In the genomic region with DNA sequence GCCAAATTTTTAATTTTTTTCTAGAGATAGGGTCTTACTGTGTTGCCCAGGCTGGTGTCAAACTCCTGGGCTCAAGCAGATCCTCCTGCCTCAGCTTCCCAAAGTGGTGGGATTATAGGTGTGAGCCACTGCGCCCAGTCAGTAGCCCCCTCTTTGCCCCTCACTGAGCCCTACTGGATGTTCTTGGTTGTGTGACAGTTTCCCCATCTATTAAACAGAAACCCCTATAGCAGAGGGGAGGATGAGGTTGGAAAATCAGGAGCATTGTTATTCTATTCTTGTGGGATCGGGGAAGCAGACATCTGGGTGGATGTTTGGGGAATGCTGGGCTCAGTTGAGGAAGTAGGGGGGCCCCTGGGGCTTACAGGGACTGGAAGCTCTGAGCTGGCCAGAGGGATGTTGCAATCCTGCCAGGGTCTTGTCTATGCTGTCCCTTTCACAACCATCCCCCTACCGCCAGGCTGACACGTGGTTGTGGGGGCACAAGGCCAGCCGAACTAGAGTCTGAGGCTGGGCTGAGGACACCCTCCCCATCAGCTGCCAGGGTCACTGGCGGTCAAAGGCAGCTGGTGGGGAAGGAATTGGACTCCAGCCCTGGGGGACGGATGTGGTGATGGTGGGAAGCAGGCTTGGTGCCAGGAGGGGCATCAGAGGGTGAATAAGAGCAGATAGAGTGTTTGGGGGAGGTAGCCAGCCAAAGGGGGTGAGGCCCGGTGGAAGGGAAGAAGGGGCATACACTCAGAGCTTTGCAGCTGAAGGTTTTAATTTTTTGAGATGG, we compare ENCODE assay signal across 8 cellular contexts. TPM values are rescaled to one million over a fixed set of nuclear protein-coding genes. Genes with fewer than 3 reads are reported as not detected.
DNase-seq lines count a peak whose midpoint lies in the region; ATAC-seq and TF ChIP-seq lines count a peak whose summit lies in the region.
"Had no signal": no experiment of that assay in that cellular context is flagged by ENCODE, and none has a peak within 500 bp of the region (broad histone marks: within the 10 kb centered on the region; RNA-seq: fewer than 3 reads in every experiment).

No MANE protein-coding gene starts in this region.

- peak overlapping the region; percentile 70 for H2AK5ac ChIP-seq in neuronal stem cell (ENCODE audit: low read depth, low read length)
- no peak overlapping the region for H2AK5ac ChIP-seq in H9 (ENCODE audit: insufficient read length, low read length)

- WGBS in neuronal stem cell (ENCODE audit: extremely low coverage in 2 of 2, insufficient read length in 2 of 2, insufficient replicate concordance in 1 of 2), 2 donors: no CpG with 5 or more reads among the region's 8 CpGs
- WGBS in H9 (ENCODE audit: extremely low coverage, insufficient read length, low lambda C conversion rate): no CpG with 5 or more reads among the region's 8 CpGs

- no peaks in the 10 kb centered on the region for H3K27me3 ChIP-seq in colonic mucosa
- no peaks in the 10 kb centered on the region for H3K27me3 ChIP-seq in neuronal stem cell (ENCODE audit: control insufficient read depth in 3 of 3, insufficient read depth in 3 of 3, low read depth in 1 of 3, low read length in 3 of 3)
- no peaks in the 10 kb centered on the region for H3K27me3 ChIP-seq in PC-3 (ENCODE audit: low read length)
- H3K27me3 ChIP-seq in H9 (ENCODE audit: insufficient read depth, low read length): no peaks in the 10 kb centered on the region

- H2AFZ ChIP-seq in neuronal stem cell (ENCODE audit: low read length): no peak overlapping the region
- H2AFZ ChIP-seq in PC-3 (ENCODE audit: low read length): no peak overlapping the region
- H2AFZ ChIP-seq in H9 (ENCODE audit: low read length): no peak overlapping the region
- H2AFZ ChIP-seq: parathyroid adenoma had no signal

- H3K4me2 ChIP-seq in neuronal stem cell (ENCODE audit: insufficient read depth, low read length, poor library complexity, severe bottlenecking) (no peak overlapping the region), PC-3 (ENCODE audit: low read length) (no peak overlapping the region), H9 (ENCODE audit: insufficient read depth, insufficient read length, low read length) (no peak overlapping the region)

- no peaks in the 10 kb centered on the region for H3K23me2 ChIP-seq in H9 (ENCODE audit: insufficient read length, low read depth, low read length, poor library complexity, severe bottlenecking)

- POLR2A ChIA-PET in PC-3 (lab: Charles Lee; ENCODE audit: unreplicated experiment): no interaction called here

- peaks cover 33% of the 10 kb centered on the region for H3K27me3 Mint-ChIP-seq in H9 (ENCODE audit: low read depth)

- H3K9me2 ChIP-seq in PC-3 (replicated peaks; ENCODE audit: low read length): no peaks in the 10 kb centered on the region

- H2BK120ac ChIP-seq in neuronal stem cell (ENCODE audit: low read depth, low read length) (no peak overlapping the region), H9 (ENCODE audit: low read depth, low read length, poor library complexity, severe bottlenecking) (no peak overlapping the region)

- H3K9ac ChIP-seq in colonic mucosa (ENCODE audit: low read depth in 2 of 2, low read length in 2 of 2): no peak overlapping the region
- H3K9ac ChIP-seq in neuronal stem cell (ENCODE audit: low read depth, low read length, poor library complexity): no peak overlapping the region
- H3K9ac ChIP-seq in PC-3 (ENCODE audit: low read length): no peak overlapping the region
- H3K9ac ChIP-seq in H9 (ENCODE audit: extremely low read depth, insufficient read length, low read length): no peak overlapping the region
- H3K9ac ChIP-seq: parathyroid adenoma had no signal

- CTCF ChIA-PET in PC-3 (lab: Charles Lee): no interaction called here

- TF ChIP-seq CTCF in colonic mucosa (IDR thresholded peaks at IDR 0.05): no peak
- no peak for TF ChIP-seq CTCF in PC-3 (conservative IDR thresholded peaks at IDR 0.05; ENCODE audit: low read depth, low read length)
- TF ChIP-seq CTCF in H9 (conservative IDR thresholded peaks at IDR 0.05): no peak

- peak overlapping the region; percentile 13 for H3K27ac ChIP-seq in colonic mucosa
- H3K27ac ChIP-seq in neuronal stem cell (replicated peaks; ENCODE audit: low read length): no peak overlapping the region
- no peak overlapping the region for H3K27ac ChIP-seq in PC-3 (ENCODE audit: low read length)
- H3K27ac ChIP-seq in H9 (ENCODE audit: insufficient read length, low read depth, low read length): no peak overlapping the region
- H3K27ac ChIP-seq: parathyroid adenoma had no signal

- H3K36me3 Mint-ChIP-seq in H9 (ENCODE audit: insufficient read depth in 1 of 3, low read depth in 3 of 3): peaks cover 2 to 4% (median 4%) of the 10 kb centered on the region in 3 experiments; a peak in 4 of 7 replicates

- H3K36me3 ChIP-seq in colonic mucosa (no peaks in the 10 kb centered on the region), neuronal stem cell (replicated peaks in 1 of 2; ENCODE audit: control insufficient read depth in 2 of 2, insufficient read depth in 2 of 2, low read length in 2 of 2) (no peaks in the 10 kb centered on the region), PC-3 (ENCODE audit: low read depth, low read length) (no peaks in the 10 kb centered on the region)

- BruUV-seq in PC-3 (replicated peaks; lab: Mats Ljungman, UMichigan): no TSS peak

- H3K18ac ChIP-seq in neuronal stem cell (ENCODE audit: low read length) (peak overlapping the region; percentile 57), H9 (ENCODE audit: insufficient read length, low read depth, low read length) (no peak overlapping the region)

- H2BK12ac ChIP-seq in neuronal stem cell (ENCODE audit: low read length): no peak overlapping the region
- H2BK12ac ChIP-seq in H9 (ENCODE audit: insufficient read length, low read depth, low read length): no peak overlapping the region

- no peaks in the 10 kb centered on the region for H3F3A ChIP-seq in PC-3 (ENCODE audit: low read length, unreplicated experiment)

- H3T11ph ChIP-seq in H9 (ENCODE audit: low read length): no peak overlapping the region

- H2BK15ac ChIP-seq in neuronal stem cell (ENCODE audit: low read length) (no peak overlapping the region), H9 (ENCODE audit: low read depth, low read length) (no peak overlapping the region)

- H3K4ac ChIP-seq in neuronal stem cell (ENCODE audit: low read length): no peak overlapping the region
- H3K4ac ChIP-seq in H9 (ENCODE audit: low read depth, low read length): no peak overlapping the region

- H3K79me2 ChIP-seq in PC-3 (ENCODE audit: low read length) (no peaks in the 10 kb centered on the region), H9 (ENCODE audit: insufficient read depth, low read length) (no peaks in the 10 kb centered on the region)
- H3K79me2 ChIP-seq: parathyroid adenoma had no signal

- peaks cover 14 to 19% of the 10 kb centered on the region in 2 experiments for H3K4me1 Mint-ChIP-seq in H9

- no peaks in the 10 kb centered on the region for H4K20me1 ChIP-seq in PC-3 (ENCODE audit: low read length)
- no peaks in the 10 kb centered on the region for H4K20me1 ChIP-seq in H9 (ENCODE audit: control insufficient read depth, insufficient read depth, insufficient read length)

- intact Hi-C loops in colonic mucosa (cut with DNase I): no loop called here
- intact Hi-C loops in PC-3 (cut with micrococcal nuclease): no loop called here

- peaks cover 0 to 5% of the 10 kb centered on the region in 2 experiments; a peak in 2 of 5 replicates for H3K9me3 Mint-ChIP-seq in H9

- no peak overlapping the region for H4K91ac ChIP-seq in neuronal stem cell (ENCODE audit: low read depth, low read length, poor library complexity)
- no peak overlapping the region for H4K91ac ChIP-seq in H9 (ENCODE audit: insufficient read length, low read depth, low read length)

- H3K27ac Mint-ChIP-seq in H9: no peak overlapping the region

- ATAC-seq in PC-3 (no peak), HG02884 (IDR thresholded peaks at IDR 0.05; ENCODE audit: unreplicated experiment) (no peak)

- no peak overlapping the region for H2BK20ac ChIP-seq in H9 (ENCODE audit: low read depth, low read length, poor library complexity, severe bottlenecking)

- H3K9me3 ChIP-seq in colonic mucosa: no peaks in the 10 kb centered on the region
- H3K9me3 ChIP-seq in neuronal stem cell (replicated peaks in 1 of 2; ENCODE audit: control insufficient read depth in 2 of 2, insufficient read depth in 1 of 2, low read depth in 1 of 2, low read length in 2 of 2): no peaks in the 10 kb centered on the region
- H3K9me3 ChIP-seq in PC-3 (ENCODE audit: low read length): no peaks in the 10 kb centered on the region
- H3K9me3 ChIP-seq in H9 (ENCODE audit: control insufficient read depth, low read depth, low read length): no peaks in the 10 kb centered on the region

- H3K4me3 ChIP-seq in colonic mucosa (no peak overlapping the region), neuronal stem cell (ENCODE audit: low read length in 2 of 2) (no peak overlapping the region), PC-3 (ENCODE audit: low read length) (no peak overlapping the region)

- H3K56ac ChIP-seq in H9 (ENCODE audit: insufficient read length, low read depth, low read length): no peak overlapping the region

- H3K23ac ChIP-seq in neuronal stem cell (ENCODE audit: low read depth, low read length, poor library complexity) (no peak overlapping the region), H9 (ENCODE audit: insufficient read length, low read depth, low read length) (no peak overlapping the region)

- H3K4me3 Mint-ChIP-seq in H9: no peak overlapping the region; a peak in 1 of 5 replicates

- H3K79me1 ChIP-seq in neuronal stem cell (ENCODE audit: low read depth, low read length): peaks cover 2% of the 10 kb centered on the region
- H3K79me1 ChIP-seq in H9 (ENCODE audit: insufficient read depth, low read depth, low read length, poor library complexity, severe bottlenecking): no peaks in the 10 kb centered on the region

- H3K14ac ChIP-seq in neuronal stem cell (ENCODE audit: low read length) (no peak overlapping the region), H9 (ENCODE audit: insufficient read depth, low read length) (no peak overlapping the region)

- H2BK5ac ChIP-seq in neuronal stem cell (ENCODE audit: low read length): no peak overlapping the region
- H2BK5ac ChIP-seq in H9 (ENCODE audit: insufficient read length, low read length): no peak overlapping the region

- H4K8ac ChIP-seq in neuronal stem cell (ENCODE audit: low read depth, low read length): no peak overlapping the region
- H4K8ac ChIP-seq in H9 (replicated peaks; ENCODE audit: insufficient read length, low read depth, low read length): no peak overlapping the region

- H3K4me1 ChIP-seq in colonic mucosa (no peaks in the 10 kb centered on the region), neuronal stem cell (ENCODE audit: control insufficient read depth in 2 of 2, insufficient read depth in 1 of 2, low read depth in 1 of 2, low read length in 2 of 2) (peaks cover 2% of the 10 kb centered on the region in 2 donors), PC-3 (ENCODE audit: insufficient read depth, low read length) (no peaks in the 10 kb centered on the region; the same call in 1 of the 2 replicates), H9 (ENCODE audit: insufficient read depth, low read length) (no peaks in the 10 kb centered on the region; the same call in 1 of the 2 replicates)
- H3K4me1 ChIP-seq: parathyroid adenoma had no signal

- no peak overlapping the region for H4K5ac ChIP-seq in H9 (ENCODE audit: insufficient read length, low read depth, low read length)

- peak; percentile 72 for DNase-seq in EL
- peak; percentile 68 for DNase-seq in colonic mucosa
- DNase-seq in neuronal stem cell (ENCODE audit: low spot score): no peak
- DNase-seq in PC-3: no peak
- no peak for DNase-seq in H9
- DNase-seq: activated naive CD4-positive, alpha-beta T cell treated with anti-CD3 and anti-CD28 coated beads, Interleukin-2, amount 50 U/mL, for 16 hours had no signal

RNA-seq across cellular contexts. Expression of a gene that starts 10.9 kb away (rescaled TPM):
- total RNA-seq in colonic mucosa (10 to 100 TPM; 10.4 to 19.9 TPM), PC-3 (2014; rRNA removed) (2.7 and 3.3 TPM in 2 replicates), H9 (2021) (77.0 and 78.1 TPM in 2 replicates)
- 128 TPM for polyA plus RNA-seq in neuronal stem cell (2013, experiment 1 of 2)
- polyA plus RNA-seq in neuronal stem cell (2013, experiment 2 of 2): 116 TPM

RNA-seq across cellular contexts. Expression of a gene that starts 16.7 kb away (rescaled TPM):
- not detected for total RNA-seq in colonic mucosa
- not detected for polyA plus RNA-seq in neuronal stem cell (2013, experiment 1 of 2)
- polyA plus RNA-seq in neuronal stem cell (2013, experiment 2 of 2): not detected
- not detected in 2 replicates for total RNA-seq in PC-3 (2014; rRNA removed)
- not detected in 2 replicates for total RNA-seq in H9 (2021)

RNA-seq across cellular contexts. Expression of a gene that starts 19.7 kb away (rescaled TPM):
- total RNA-seq in colonic mucosa (10 to 100 TPM; 36.3 to 78.9 TPM), PC-3 (2014; rRNA removed) (2.7 and 3.6 TPM in 2 replicates), H9 (2021) (530 and 547 TPM in 2 replicates)
- 121 TPM for polyA plus RNA-seq in neuronal stem cell (2013, experiment 1 of 2)
- polyA plus RNA-seq in neuronal stem cell (2013, experiment 2 of 2): 119 TPM

RNA-seq across cellular contexts. Expression of a gene that starts 20.5 kb away (rescaled TPM):
- total RNA-seq in colonic mucosa (1 to 10 TPM; 1.4 to 2.7 TPM), PC-3 (2014; rRNA removed) (not detected in 2 replicates), H9 (2021) (not detected in 2 replicates)
- polyA plus RNA-seq in neuronal stem cell (2013, experiment 1 of 2): 0.08 TPM
- 0.08 TPM for polyA plus RNA-seq in neuronal stem cell (2013, experiment 2 of 2)

RNA-seq across cellular contexts. Expression of a gene that starts 29.9 kb away (rescaled TPM):
- total RNA-seq in colonic mucosa (100 to 1,000 TPM in 1 of 2 donors, 10 to 100 TPM in 1; 98.6 to 165 TPM), PC-3 (2014; rRNA removed) (44.9 and 61.3 TPM in 2 replicates), H9 (2021) (82.0 and 83.9 TPM in 2 replicates)
- polyA plus RNA-seq in neuronal stem cell (2013, experiment 1 of 2): 44.5 TPM
- 42.3 TPM for polyA plus RNA-seq in neuronal stem cell (2013, experiment 2 of 2)

Comparison
In these comparisons a context has a peak if more than half of its experiments do, and no peak if none do; other contexts are left out.
1. DNase-seq: peak in EL (single experiment) and colonic mucosa (single experiment); none in neuronal stem cell (single experiment), PC-3 (single experiment) and H9 (single experiment).